ENCODE assay signal across 11 cellular contexts in the genomic region with DNA sequence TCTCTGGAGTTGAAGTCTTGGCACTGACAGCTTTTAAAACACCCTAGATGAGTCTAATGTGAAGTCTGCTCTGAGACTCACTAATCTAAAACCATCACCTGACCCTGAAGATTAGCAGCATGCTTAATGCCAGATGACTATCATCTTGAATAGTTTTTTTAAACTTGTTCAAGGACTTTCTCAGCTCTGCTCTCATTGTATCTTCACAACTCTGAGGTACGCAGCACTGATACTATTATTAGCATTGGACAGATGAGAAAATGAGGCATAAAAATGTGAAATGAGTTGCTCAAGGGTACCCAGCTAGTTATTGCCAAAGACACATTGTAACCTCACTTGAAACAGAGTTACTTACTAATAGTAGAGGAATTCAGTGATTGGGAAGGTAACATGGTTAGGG. TPM values are rescaled to one million over a fixed set of nuclear protein-coding genes. Genes with fewer than 3 reads are reported as not detected.
DNase-seq lines count a peak whose midpoint lies in the region; ATAC-seq and TF ChIP-seq lines count a peak whose summit lies in the region.
"Had no signal": no experiment of that assay in that cellular context is flagged by ENCODE, and none has a peak within 500 bp of the region (broad histone marks: within the 10 kb centered on the region; RNA-seq: fewer than 3 reads in every experiment).

No MANE protein-coding gene starts in this region.

- no peak overlapping the region; the same call in 1 of the 2 replicates for H3K9ac ChIP-seq in OCI-LY1 (ENCODE audit: low read length)

- no peaks in the 10 kb centered on the region for H3F3A ChIP-seq in OCI-LY1 (ENCODE audit: insufficient read depth, low read length)

- H3K9me3 ChIP-seq in OCI-LY1 (ENCODE audit: low read length) (no peaks in the 10 kb centered on the region), sigmoid colon (no peaks in the 10 kb centered on the region), upper lobe of left lung (no peaks in the 10 kb centered on the region)

- H3K9me2 ChIP-seq in OCI-LY1 (ENCODE audit: low read depth, low read length), result no peaks in the 10 kb centered on the region

- H3K4me3 Mint-ChIP-seq in activated CD4-positive, alpha-beta T cell treated with anti-CD3 and anti-CD28 coated beads, Interleukin-2, amount 10 ng/mL, durations not matched to agents 7 days and 5 days, result peak overlapping the region; percentile 32

- ATAC-seq in upper lobe of left lung (ENCODE audit: low FRiP score in 2 of 2) (no peak), GM18511 (IDR thresholded peaks at IDR 0.05; ENCODE audit: unreplicated experiment) (no peak), GM19023 (IDR thresholded peaks at IDR 0.05; ENCODE audit: unreplicated experiment) (no peak)

- CTCF ChIA-PET in activated CD4-positive, alpha-beta T cell treated with anti-CD3 and anti-CD28 coated beads, Interleukin-2, amount 10 ng/mL, durations not matched to agents 7 days and 5 days (lab: Charles Lee), result interaction anchor here (1.0 to 1.6 kb wide), 3 partner anchors 46 to 260 kb away, joined by 3 to 6 read pairs (median 4); no protein-coding TSS in a partner anchor

- peaks cover 96% of the 10 kb centered on the region for H3K79me2 ChIP-seq in OCI-LY1 (ENCODE audit: insufficient read depth, low read length)

- H3K4me1 ChIP-seq in OCI-LY1 (ENCODE audit: insufficient read depth, low read length, severe bottlenecking) (peaks cover 43% of the 10 kb centered on the region), sigmoid colon (peaks cover 0 to 75% (median 62%) of the 10 kb centered on the region in 4 donors), upper lobe of left lung (peaks cover 21 to 48% (median 32%) of the 10 kb centered on the region in 4 donors)

- no peaks in the 10 kb centered on the region for H3K9me3 Mint-ChIP-seq in activated CD4-positive, alpha-beta T cell treated with anti-CD3 and anti-CD28 coated beads, Interleukin-2, amount 10 ng/mL, durations not matched to agents 7 days and 5 days

- DNase-seq in activated CD4-positive, alpha-beta T cell treated with anti-CD3 and anti-CD28 coated beads, Interleukin-2, amount 10 ng/mL, durations not matched to agents 7 days and 5 days, result no peak
- DNase-seq in activated CD4-positive, alpha-beta T cell treated with anti-CD3 and anti-CD28 coated beads, Interleukin-2, amount 50 U/mL, for 1 hour, result no peak
- DNase-seq in epithelial cell of esophagus (ENCODE audit: low read depth) (peak; percentile 56), sigmoid colon (no peak), upper lobe of left lung (no peak)
- DNase-seq: ACHN, KG1, nucleus accumbens had no signal

- peaks cover 16% of the 10 kb centered on the region for H3K4me1 Mint-ChIP-seq in activated CD4-positive, alpha-beta T cell treated with anti-CD3 and anti-CD28 coated beads, Interleukin-2, amount 10 ng/mL, durations not matched to agents 7 days and 5 days

- H3K27me3 ChIP-seq in OCI-LY1 (ENCODE audit: insufficient read depth, low read length) (no peaks in the 10 kb centered on the region), sigmoid colon (no peaks in the 10 kb centered on the region), upper lobe of left lung (peaks cover 0 to 15% (median under 1%) of the 10 kb centered on the region in 4 donors)

- H3K36me3 ChIP-seq in OCI-LY1 (ENCODE audit: insufficient read depth, low read length), result peaks cover 86% of the 10 kb centered on the region
- no peaks in the 10 kb centered on the region for H3K36me3 ChIP-seq in sigmoid colon
- no peaks in the 10 kb centered on the region for H3K36me3 ChIP-seq in upper lobe of left lung

- TF ChIP-seq CTCF in OCI-LY1 (IDR thresholded peaks at IDR 0.05; ENCODE audit: low read length) (no peak), epithelial cell of esophagus (IDR thresholded peaks at IDR 0.05; ENCODE audit: insufficient read depth, low read depth, low read length, missing control alignments) (no peak), sigmoid colon (IDR thresholded peaks at IDR 0.05) (no peak), upper lobe of left lung (IDR thresholded peaks at IDR 0.05) (no peak)

- WGBS in sigmoid colon, 2 donors, result 31 to 90% methylated on average over 1 of the region's 1 CpG
- WGBS in upper lobe of left lung, 2 donors, result 36 to 48% methylated on average over 1 of the region's 1 CpG

- TF ChIP-seq POLR2A in sigmoid colon (IDR thresholded peaks at IDR 0.05) (no peak), upper lobe of left lung (IDR thresholded peaks at IDR 0.05) (no peak)

- intact Hi-C loops in sigmoid colon (cut with DNase I), result loop anchor here (10.0 kb wide), 3 partner anchors 139 to 401 kb away; partner anchors contain the start of gene SCAF11

- H3K27ac Mint-ChIP-seq in activated CD4-positive, alpha-beta T cell treated with anti-CD3 and anti-CD28 coated beads, Interleukin-2, amount 10 ng/mL, durations not matched to agents 7 days and 5 days, result no peak overlapping the region

- peaks cover 27% of the 10 kb centered on the region for H3K36me3 Mint-ChIP-seq in activated CD4-positive, alpha-beta T cell treated with anti-CD3 and anti-CD28 coated beads, Interleukin-2, amount 10 ng/mL, durations not matched to agents 7 days and 5 days (ENCODE audit: low read depth)

- no peaks in the 10 kb centered on the region for H4K20me1 ChIP-seq in OCI-LY1 (ENCODE audit: insufficient read depth, low read length)

- H3K4me2 ChIP-seq in OCI-LY1 (ENCODE audit: low read length), result peak overlapping the region; percentile 58

- peak overlapping the region; percentile 1 for H3K27ac ChIP-seq in OCI-LY1 (ENCODE audit: low read depth, low read length, poor library complexity, severe bottlenecking)
- peak overlapping the region; percentile 44 to 93 (median 92) for H3K27ac ChIP-seq in sigmoid colon
- no peak overlapping the region for H3K27ac ChIP-seq in upper lobe of left lung

- no peak for TF ChIP-seq EP300 in sigmoid colon (IDR thresholded peaks at IDR 0.05)
- TF ChIP-seq EP300 in upper lobe of left lung (IDR thresholded peaks at IDR 0.05), result no peak

- H3K27me3 Mint-ChIP-seq in activated CD4-positive, alpha-beta T cell treated with anti-CD3 and anti-CD28 coated beads, Interleukin-2, amount 10 ng/mL, durations not matched to agents 7 days and 5 days, result no peaks in the 10 kb centered on the region

- no peak overlapping the region for H2AFZ ChIP-seq in OCI-LY1 (ENCODE audit: low read length)

- H3K4me3 ChIP-seq in OCI-LY1 (ENCODE audit: low read depth, low read length, poor library complexity, severe bottlenecking) (peak overlapping the region; percentile 22), epithelial cell of esophagus (ENCODE audit: low read length) (no peak overlapping the region), sigmoid colon (no peak overlapping the region), upper lobe of left lung (no peak overlapping the region)

- POLR2A ChIA-PET in activated CD4-positive, alpha-beta T cell treated with anti-CD3 and anti-CD28 coated beads, Interleukin-2, amount 10 ng/mL, durations not matched to agents 7 days and 5 days (lab: Charles Lee), result interaction anchor here (1.1 to 1.2 kb wide), 2 partner anchors 42 to 102 kb away, joined by 3 read pairs; no protein-coding TSS in a partner anchor

RNA-seq across cellular contexts. Expression of gene SLC38A1, which starts 4.8 kb away (rescaled TPM):
- 100 to 1,000 TPM; 180 to 219 TPM for total RNA-seq in activated CD4-positive, alpha-beta T cell treated with anti-CD3 and anti-CD28 coated beads, Interleukin-2, amount 10 ng/mL, durations not matched to agents 7 days and 5 days
- total RNA-seq in sigmoid colon, result 100 to 1,000 TPM; 149 to 209 (median 177) TPM
- 10 to 100 TPM in 2 of 3 donors, 1 to 10 TPM in 1; 8.4 to 54.9 (median 11.1) TPM for polyA plus RNA-seq in sigmoid colon
- 10 to 100 TPM; 12.7 to 75.7 (median 49.9) TPM for total RNA-seq in upper lobe of left lung

Comparison
In these comparisons a context has a peak if more than half of its experiments do, and no peak if none do; other contexts are left out.
1. H3K27ac ChIP-seq: peak in OCI-LY1 (single experiment) and sigmoid colon (4 of 4); none in upper lobe of left lung (0 of 4).